Comparison of ENCODE assay signal across 9 cellular contexts in genomic region chr13:101127741-101128353, GRCh38.
DNase-seq lines count a peak whose midpoint lies in the region; ATAC-seq, FAIRE-seq and TF ChIP-seq lines count a peak whose summit lies in the region.
"Had no signal": no experiment of that assay in that cellular context is flagged by ENCODE, and none has a peak within 500 bp of the region (broad histone marks: within the 10 kb centered on the region; RNA-seq: fewer than 3 reads in every experiment).

No MANE protein-coding gene starts in this region.

- no peaks in the 10 kb centered on the region for H3K36me3 ChIP-seq in heart left ventricle
- H3K36me3 ChIP-seq in small intestine (ENCODE audit: control insufficient read depth in 2 of 2, insufficient read depth in 2 of 2, low read length in 2 of 2) = no peaks in the 10 kb centered on the region

- no peaks in the 10 kb centered on the region for H3K9me3 Mint-ChIP-seq in activated CD8-positive, alpha-beta T cell treated with anti-CD3 and anti-CD28 coated beads, Interleukin-2, amount 10 ng/mL, durations not matched to agents 7 days and 5 days (ENCODE audit: insufficient read depth)

- no peak overlapping the region for H3K27ac Mint-ChIP-seq in activated CD8-positive, alpha-beta T cell treated with anti-CD3 and anti-CD28 coated beads, Interleukin-2, amount 10 ng/mL, durations not matched to agents 7 days and 5 days

- peak; percentile 45 to 77 (median 67) for TF ChIP-seq CTCF in heart left ventricle (IDR thresholded peaks at IDR 0.05)

- POLR2A ChIA-PET in activated CD8-positive, alpha-beta T cell treated with anti-CD3 and anti-CD28 coated beads, Interleukin-2, amount 10 ng/mL, durations not matched to agents 7 days and 5 days (lab: Charles Lee) = no interaction called here

- intact Hi-C loops in heart left ventricle (cut with DNase I) = loop anchor here in 5 of 10 donors (2.0 to 10.0 kb wide), 4 partner anchors 406 to 1473 kb away; no protein-coding TSS in a partner anchor

- CTCF ChIA-PET in activated CD8-positive, alpha-beta T cell treated with anti-CD3 and anti-CD28 coated beads, Interleukin-2, amount 10 ng/mL, durations not matched to agents 7 days and 5 days (lab: Charles Lee) = interaction anchor here (0.6 to 2.5 kb wide), 16 partner anchors 17 to 1471 kb away, joined by 3 to 24 read pairs (median 3); no protein-coding TSS in a partner anchor

- no peaks in the 10 kb centered on the region for H3K4me1 ChIP-seq in heart left ventricle
- H3K4me1 ChIP-seq in small intestine (ENCODE audit: control insufficient read depth in 2 of 2, insufficient read depth in 1 of 2, low read depth in 1 of 2, low read length in 1 of 2) = no peaks in the 10 kb centered on the region

- H3K4me3 Mint-ChIP-seq in activated CD8-positive, alpha-beta T cell treated with anti-CD3 and anti-CD28 coated beads, Interleukin-2, amount 10 ng/mL, durations not matched to agents 7 days and 5 days = no peak overlapping the region

- peak; percentile 82 for ATAC-seq in HG02884 (IDR thresholded peaks at IDR 0.05; ENCODE audit: unreplicated experiment)
- ATAC-seq in activated CD8-positive, alpha-beta T cell treated with anti-CD3 and anti-CD28 coated beads, Interleukin-2, amount 10 ng/mL, durations not matched to agents 7 days and 5 days = peak; percentile 64
- peak in 2 of 4 donors; percentile 47 to 52 for ATAC-seq in heart left ventricle

- no peak overlapping the region for H3K27ac ChIP-seq in heart left ventricle
- no peak overlapping the region for H3K27ac ChIP-seq in small intestine (ENCODE audit: low read depth in 1 of 2, low read length in 1 of 2)
- H3K27ac ChIP-seq: skin epidermis had no signal

- TF ChIP-seq POLR2A in heart left ventricle (IDR thresholded peaks at IDR 0.05) = no peak

- WGBS in heart left ventricle, 4 donors = 55 to 73% (median 67%) methylated on average over 5 of the region's 5 CpGs
- 63 to 69% (median 66%) methylated on average over 5 of the region's 5 CpGs for WGBS in small intestine, 3 donors

- H3K9me3 ChIP-seq in heart left ventricle (no peaks in the 10 kb centered on the region), small intestine (ENCODE audit: control insufficient read depth, low read depth) (no peaks in the 10 kb centered on the region)

- H3K4me3 ChIP-seq in heart left ventricle (no peak overlapping the region), small intestine (ENCODE audit: low read depth in 1 of 2, low read length in 2 of 2) (no peak overlapping the region)
- H3K4me3 ChIP-seq: skin epidermis had no signal

- H3K27me3 Mint-ChIP-seq in activated CD8-positive, alpha-beta T cell treated with anti-CD3 and anti-CD28 coated beads, Interleukin-2, amount 10 ng/mL, durations not matched to agents 7 days and 5 days (ENCODE audit: low read depth) = peaks cover 15% of the 10 kb centered on the region

- peak; percentile 36 for DNase-seq in CD1c-positive myeloid dendritic cell (ENCODE audit: extremely low spot score)
- peak; percentile 9 for DNase-seq in GM18507 (ENCODE audit: extremely low spot score, insufficient read length, low read depth)
- DNase-seq in NCI-H1694 (lab: John Stamatoyannopoulos, UW) = peak; percentile 76
- DNase-seq in activated CD8-positive, alpha-beta T cell treated with anti-CD3 and anti-CD28 coated beads, Interleukin-2, amount 10 ng/mL, durations not matched to agents 7 days and 5 days = peak; percentile 37
- DNase-seq in heart left ventricle = no peak
- DNase-seq in small intestine = peak; percentile 30
- no peak for DNase-seq in stimulated activated CD4-positive, alpha-beta T cell treated with anti-CD3 and anti-CD28 coated beads, Interleukin-1b, Interleukin-23, amount 100 ng/mL, for 48 hours

- H3K36me3 Mint-ChIP-seq in activated CD8-positive, alpha-beta T cell treated with anti-CD3 and anti-CD28 coated beads, Interleukin-2, amount 10 ng/mL, durations not matched to agents 7 days and 5 days (ENCODE audit: low read depth) = no peaks in the 10 kb centered on the region

- FAIRE-seq in GM18507 (lab: Jason Lieb, UNC) (peak; percentile 82), small intestine (lab: Jason Lieb, UNC) (no peak)

- no peaks in the 10 kb centered on the region for H3K27me3 ChIP-seq in heart left ventricle
- H3K27me3 ChIP-seq in small intestine (ENCODE audit: control insufficient read depth in 2 of 2, insufficient read depth in 2 of 2, low read length in 2 of 2) = no peaks in the 10 kb centered on the region

- no peaks in the 10 kb centered on the region for H3K4me1 Mint-ChIP-seq in activated CD8-positive, alpha-beta T cell treated with anti-CD3 and anti-CD28 coated beads, Interleukin-2, amount 10 ng/mL, durations not matched to agents 7 days and 5 days (ENCODE audit: low read depth)

Comparison
In these comparisons a context has a peak if more than half of its experiments do, and no peak if none do; other contexts are left out.
1. DNase-seq: peak in CD1c-positive myeloid dendritic cell (single experiment), GM18507 (single experiment), NCI-H1694 (single experiment), activated CD8-positive, alpha-beta T cell treated with anti-CD3 and anti-CD28 coated beads, Interleukin-2, amount 10 ng/mL, durations not matched to agents 7 days and 5 days (single experiment) and small intestine (single experiment); none in heart left ventricle (0 of 5) and stimulated activated CD4-positive, alpha-beta T cell treated with anti-CD3 and anti-CD28 coated beads, Interleukin-1b, Interleukin-23, amount 100 ng/mL, for 48 hours (single experiment).